In genomic region chr18:14935210-14935609, GRCh38 we compare ENCODE assay signal across 18 cellular contexts.
"Had no signal": no experiment of that assay in that cellular context is flagged by ENCODE, and none has a peak within 500 bp of the region (broad histone marks: within the 10 kb centered on the region; RNA-seq: fewer than 3 reads in every experiment).

No MANE protein-coding gene starts in this region.

- DNase-seq: KBM-7, MV-4-11, NCI-H1048, NCI-H1105, NCI-H1417, NCI-H1436 treated with DMSO at 0.1 percent for 48 hours, NCI-H1694, NCI-H187 treated with DMSO at 0.1 percent for 48 hours, NCI-H2029 treated with DMSO at 0.1 percent for 48 hours, NCI-H2227 treated with DMSO at 0.1 percent for 48 hours, NCI-H524, NCI-H526 treated with DMSO at 0.1 percent for 48 hours, NCI-H748 treated with DMSO at 0.1 percent for 48 hours, SHP77, SK-N-SH, SW 1271 had no signal

- H3K9me3 ChIP-seq: SK-N-SH had no signal

- H3K9ac ChIP-seq: SK-N-SH had no signal

- H3K27ac ChIP-seq: RWPE1 had no signal

- H3K9me2 ChIP-seq: SK-N-SH had no signal

- ATAC-seq: Panc1 had no signal

- H3K4me2 ChIP-seq: SK-N-SH had no signal
